8 cellular contexts compared by ENCODE assay signal in genomic region chr7:46751927-46752723, GRCh38.
DNase-seq lines count a peak whose midpoint lies in the region; FAIRE-seq and TF ChIP-seq lines count a peak whose summit lies in the region.
"Not testable (repeated sequence)": the region's sequence is repeated elsewhere in the genome, so short reads cannot be mapped to it uniquely, and the experiment has no call there.

No MANE protein-coding gene starts in this region.

- H3K36me3 ChIP-seq in ACC112 (ENCODE audit: insufficient read depth, low read length); adipocyte (ENCODE audit: control insufficient read depth, insufficient read depth, low read length, severe bottlenecking); keratinocyte (ENCODE audit: control insufficient read depth in 2 of 2, extremely low read depth in 1 of 2, insufficient read depth in 2 of 2, low read length in 2 of 2); sigmoid colon: not testable (repeated sequence)

- not testable (repeated sequence) for H3K9me3 ChIP-seq in adipocyte (ENCODE audit: control insufficient read depth, low read length); keratinocyte (ENCODE audit: control insufficient read depth, low read depth, low read length); sigmoid colon

- H3K9me1 ChIP-seq in keratinocyte (ENCODE audit: control insufficient read depth, extremely low read depth, insufficient read depth, low read length), result not testable (repeated sequence)

- intact Hi-C loops in sigmoid colon (cut with DNase I), result not testable (repeated sequence)

- H3K79me2 ChIP-seq in ACC112 (ENCODE audit: control insufficient read depth, insufficient read depth, low read length, unreplicated experiment); keratinocyte (ENCODE audit: control insufficient read depth, insufficient read depth, low read length): not testable (repeated sequence)

- not testable (repeated sequence) for H3K9ac ChIP-seq in adipocyte (ENCODE audit: low read length); keratinocyte (ENCODE audit: control insufficient read depth, extremely low read depth, insufficient read depth, low read length)

- H2AFZ ChIP-seq in ACC112 (ENCODE audit: low read length, unreplicated experiment); keratinocyte (ENCODE audit: control insufficient read depth, low read length): not testable (repeated sequence)

- TF ChIP-seq CTCF in coronary artery (IDR thresholded peaks at IDR 0.05); foreskin fibroblast (IDR thresholded peaks at IDR 0.05; ENCODE audit: low read depth, low read length); keratinocyte (optimal IDR thresholded peaks at IDR 0.05 in 1 of 3, IDR thresholded peaks at IDR 0.05 in 1 of 3, conservative IDR thresholded peaks at IDR 0.05 in 1 of 3; ENCODE audit: extremely low read depth in 1 of 3, insufficient read depth in 2 of 3, low read length in 3 of 3); sigmoid colon (IDR thresholded peaks at IDR 0.05): not testable (repeated sequence)

- H4K20me1 ChIP-seq in keratinocyte (ENCODE audit: control insufficient read depth, extremely low read depth, insufficient read depth, low read length), result not testable (repeated sequence)

- not testable (repeated sequence) for H3K27me3 ChIP-seq in ACC112 (ENCODE audit: insufficient read depth, low read length); adipocyte (replicated peaks; ENCODE audit: control insufficient read depth, insufficient read depth, low read length); keratinocyte (ENCODE audit: control insufficient read depth, extremely low read depth, insufficient read depth, low read length); sigmoid colon

- H3K4me2 ChIP-seq in keratinocyte (ENCODE audit: control insufficient read depth, extremely low read depth, insufficient read depth, low read depth, low read length), result peak overlapping the region; percentile 7

- DNase-seq in GM04504 (ENCODE audit: low read depth) (peak; percentile 74), LoVo (ENCODE audit: low spot score) (peak; percentile 46), adipocyte (ENCODE audit: low read depth) (peak; percentile 42), foreskin fibroblast (peak; percentile 94 to 95), keratinocyte (ENCODE audit: low read depth, low spot score) (peak; percentile 76)
- DNase-seq in coronary artery (ENCODE audit: low spot score); sigmoid colon: not testable (repeated sequence)

- TF ChIP-seq EP300 in sigmoid colon (IDR thresholded peaks at IDR 0.05), result not testable (repeated sequence)

- 92 to 93% methylated on average over 11 of the region's 11 CpGs for WGBS in sigmoid colon, 2 donors

- not testable (repeated sequence) for TF ChIP-seq POLR2A in sigmoid colon (IDR thresholded peaks at IDR 0.05)

- H3K27ac ChIP-seq in ACC112 (ENCODE audit: low read depth, low read length), result peak overlapping the region; percentile 72
- peak overlapping the region; percentile 48 to 72 for H3K27ac ChIP-seq in coronary artery
- H3K27ac ChIP-seq in keratinocyte (ENCODE audit: control insufficient read depth, insufficient read depth, low read length), result peak overlapping the region; percentile 53
- peak overlapping the region in 3 of 4 donors; percentile 62 to 83 (median 64) for H3K27ac ChIP-seq in sigmoid colon

- H3K4me1 ChIP-seq in ACC112 (ENCODE audit: control insufficient read depth, insufficient read depth, low read length, unreplicated experiment) (peaks cover 67% of the 10 kb centered on the region), adipocyte (ENCODE audit: control insufficient read depth, insufficient read depth, low read length) (peaks cover 24% of the 10 kb centered on the region), keratinocyte (ENCODE audit: control insufficient read depth, extremely low read depth, insufficient read depth, low read length) (peaks cover 25% of the 10 kb centered on the region), sigmoid colon (peaks cover 0 to 40% (median 35%) of the 10 kb centered on the region in 4 donors)

- peak; percentile 83 for FAIRE-seq in keratinocyte (lab: Jason Lieb, UNC)

- H3K4me3 ChIP-seq in ACC112 (ENCODE audit: low read depth, low read length); adipocyte (ENCODE audit: low read length); coronary artery; foreskin fibroblast (ENCODE audit: low read depth in 1 of 2, low read length in 2 of 2); keratinocyte (ENCODE audit: control insufficient read depth in 2 of 3, extremely low read depth in 1 of 3, insufficient read depth in 2 of 3, low read depth in 1 of 3, low read length in 3 of 3); sigmoid colon: not testable (repeated sequence)

- dilution Hi-C loops in keratinocyte (cut with MboI; ENCODE audit: extremely low pct_ligation_motif_present, low sequenced_read_pairs), result not testable (repeated sequence)
